Comparison of ENCODE assay signal across 11 cellular contexts in genomic region chr10:90960355-90960814, GRCh38. TPM values are rescaled to one million over a fixed set of nuclear protein-coding genes. Genes with fewer than 3 reads are reported as not detected.
DNase-seq lines count a peak whose midpoint lies in the region; ATAC-seq and TF ChIP-seq lines count a peak whose summit lies in the region.
"Had no signal": no experiment of that assay in that cellular context is flagged by ENCODE, and none has a peak within 500 bp of the region (broad histone marks: within the 10 kb centered on the region; RNA-seq: fewer than 3 reads in every experiment).

No MANE protein-coding gene starts in this region.

- ATAC-seq in activated CD8-positive, alpha-beta T cell treated with anti-CD3 and anti-CD28 coated beads for 36 hours, result peak; percentile 42
- no peak for ATAC-seq in activated CD8-positive, alpha-beta T cell treated with anti-CD3 and anti-CD28 coated beads, Interleukin-2, amount 10 ng/mL, durations not matched to agents 7 days and 5 days
- peak; percentile 62 for ATAC-seq in HG03280 (IDR thresholded peaks at IDR 0.05; ENCODE audit: unreplicated experiment)
- no peak for ATAC-seq in GM19328 (IDR thresholded peaks at IDR 0.05; ENCODE audit: unreplicated experiment)

- no peaks in the 10 kb centered on the region for H3K27me3 ChIP-seq in endodermal cell (ENCODE audit: control insufficient read depth, insufficient read depth, low read length, poor library complexity, severe bottlenecking)

- H3K9me3 Mint-ChIP-seq in activated CD8-positive, alpha-beta T cell treated with anti-CD3 and anti-CD28 coated beads for 36 hours, result no peaks in the 10 kb centered on the region
- no peaks in the 10 kb centered on the region for H3K9me3 Mint-ChIP-seq in activated CD8-positive, alpha-beta T cell treated with anti-CD3 and anti-CD28 coated beads, Interleukin-2, amount 10 ng/mL, durations not matched to agents 7 days and 5 days (ENCODE audit: insufficient read depth)
- no peaks in the 10 kb centered on the region for H3K9me3 Mint-ChIP-seq in endodermal cell
- H3K9me3 Mint-ChIP-seq: naive B cell had no signal

- no peaks in the 10 kb centered on the region for H3K9me3 ChIP-seq in endodermal cell (ENCODE audit: control insufficient read depth, low read length)

- DNase-seq in activated CD8-positive, alpha-beta T cell treated with anti-CD3 and anti-CD28 coated beads for 36 hours, result no peak
- DNase-seq in activated CD8-positive, alpha-beta T cell treated with anti-CD3 and anti-CD28 coated beads, Interleukin-2, amount 10 ng/mL, durations not matched to agents 7 days and 5 days, result no peak
- DNase-seq in smooth muscle cell of the brain vasculature (ENCODE audit: low read depth, low spot score) (peak; percentile 49), endodermal cell (no peak), SHP77 (lab: John Stamatoyannopoulos, UW) (no peak)
- DNase-seq: naive B cell had no signal

- H3K27ac ChIP-seq in cingulate gyrus (ENCODE audit: low read depth, low read length), result peak overlapping the region; percentile 20
- H3K27ac ChIP-seq in endodermal cell (ENCODE audit: low read depth, low read length), result no peak overlapping the region
- H3K27ac ChIP-seq: C4-2B had no signal

- TF ChIP-seq CTCF in activated CD8-positive, alpha-beta T cell treated with anti-CD3 and anti-CD28 coated beads for 36 hours (IDR thresholded peaks at IDR 0.05), result no peak
- no peak for TF ChIP-seq CTCF in endodermal cell (conservative IDR thresholded peaks at IDR 0.05)

- no peak overlapping the region for H3K9ac ChIP-seq in endodermal cell (ENCODE audit: extremely low read depth, low read length, poor library complexity, severe bottlenecking)

- H3K36me3 Mint-ChIP-seq in activated CD8-positive, alpha-beta T cell treated with anti-CD3 and anti-CD28 coated beads for 36 hours (ENCODE audit: low read depth), result no peaks in the 10 kb centered on the region
- no peaks in the 10 kb centered on the region for H3K36me3 Mint-ChIP-seq in activated CD8-positive, alpha-beta T cell treated with anti-CD3 and anti-CD28 coated beads, Interleukin-2, amount 10 ng/mL, durations not matched to agents 7 days and 5 days (ENCODE audit: low read depth)
- H3K36me3 Mint-ChIP-seq in endodermal cell (ENCODE audit: low read depth), result no peaks in the 10 kb centered on the region
- H3K36me3 Mint-ChIP-seq: naive B cell had no signal

- intact Hi-C loops in activated CD8-positive, alpha-beta T cell treated with anti-CD3 and anti-CD28 coated beads for 36 hours (cut with micrococcal nuclease), result no loop called here

- no peak overlapping the region for H3K4me3 Mint-ChIP-seq in activated CD8-positive, alpha-beta T cell treated with anti-CD3 and anti-CD28 coated beads for 36 hours
- no peak overlapping the region for H3K4me3 Mint-ChIP-seq in activated CD8-positive, alpha-beta T cell treated with anti-CD3 and anti-CD28 coated beads, Interleukin-2, amount 10 ng/mL, durations not matched to agents 7 days and 5 days
- no peak overlapping the region for H3K4me3 Mint-ChIP-seq in endodermal cell
- H3K4me3 Mint-ChIP-seq: naive B cell had no signal

- H3K4me1 Mint-ChIP-seq in activated CD8-positive, alpha-beta T cell treated with anti-CD3 and anti-CD28 coated beads for 36 hours (ENCODE audit: low read depth), result no peaks in the 10 kb centered on the region
- H3K4me1 Mint-ChIP-seq in activated CD8-positive, alpha-beta T cell treated with anti-CD3 and anti-CD28 coated beads, Interleukin-2, amount 10 ng/mL, durations not matched to agents 7 days and 5 days (ENCODE audit: low read depth), result no peaks in the 10 kb centered on the region
- peaks cover under 1% of the 10 kb centered on the region for H3K4me1 Mint-ChIP-seq in endodermal cell
- H3K4me1 Mint-ChIP-seq: naive B cell had no signal

- POLR2A ChIA-PET in activated CD8-positive, alpha-beta T cell treated with anti-CD3 and anti-CD28 coated beads for 36 hours (lab: Charles Lee), result interaction anchor here (0.8 kb wide), 1 partner anchor 99 kb away, joined by 3 read pairs; no protein-coding TSS in a partner anchor
- POLR2A ChIA-PET in activated CD8-positive, alpha-beta T cell treated with anti-CD3 and anti-CD28 coated beads, Interleukin-2, amount 10 ng/mL, durations not matched to agents 7 days and 5 days (lab: Charles Lee), result no interaction called here

- H3K27ac Mint-ChIP-seq in activated CD8-positive, alpha-beta T cell treated with anti-CD3 and anti-CD28 coated beads for 36 hours, result no peak overlapping the region
- no peak overlapping the region for H3K27ac Mint-ChIP-seq in activated CD8-positive, alpha-beta T cell treated with anti-CD3 and anti-CD28 coated beads, Interleukin-2, amount 10 ng/mL, durations not matched to agents 7 days and 5 days
- no peak overlapping the region for H3K27ac Mint-ChIP-seq in endodermal cell
- H3K27ac Mint-ChIP-seq: naive B cell had no signal

- CTCF ChIA-PET in activated CD8-positive, alpha-beta T cell treated with anti-CD3 and anti-CD28 coated beads for 36 hours (lab: Charles Lee), result interaction anchor here (1.2 kb wide), 1 partner anchor 49 kb away, joined by 6 read pairs; no protein-coding TSS in a partner anchor
- CTCF ChIA-PET in activated CD8-positive, alpha-beta T cell treated with anti-CD3 and anti-CD28 coated beads, Interleukin-2, amount 10 ng/mL, durations not matched to agents 7 days and 5 days (lab: Charles Lee), result interaction anchor here (1.2 kb wide), 1 partner anchor 49 kb away, joined by 3 read pairs; no protein-coding TSS in a partner anchor

- H3K36me3 ChIP-seq in endodermal cell (ENCODE audit: control insufficient read depth, insufficient read depth, low read length), result no peaks in the 10 kb centered on the region

- no peaks in the 10 kb centered on the region for H3K4me1 ChIP-seq in endodermal cell (ENCODE audit: control insufficient read depth, insufficient read depth, low read length)

- no peaks in the 10 kb centered on the region for H3K27me3 Mint-ChIP-seq in activated CD8-positive, alpha-beta T cell treated with anti-CD3 and anti-CD28 coated beads for 36 hours
- peaks cover 4% of the 10 kb centered on the region for H3K27me3 Mint-ChIP-seq in activated CD8-positive, alpha-beta T cell treated with anti-CD3 and anti-CD28 coated beads, Interleukin-2, amount 10 ng/mL, durations not matched to agents 7 days and 5 days (ENCODE audit: low read depth)
- H3K27me3 Mint-ChIP-seq in endodermal cell (ENCODE audit: insufficient read depth), result peaks cover 70% of the 10 kb centered on the region
- H3K27me3 Mint-ChIP-seq: naive B cell had no signal

- no peak overlapping the region for H3K4me3 ChIP-seq in endodermal cell (ENCODE audit: low read length)

RNA-seq across cellular contexts. Expression of gene ANKRD1, which starts 39.5 kb away (rescaled TPM):
- total RNA-seq in activated CD8-positive, alpha-beta T cell treated with anti-CD3 and anti-CD28 coated beads for 36 hours, result not detected
- total RNA-seq in activated CD8-positive, alpha-beta T cell treated with anti-CD3 and anti-CD28 coated beads, Interleukin-2, amount 10 ng/mL, durations not matched to agents 7 days and 5 days, result not detected
- 10 to 100 TPM; 19.6 to 42.6 TPM for total RNA-seq in endodermal cell
- 40.5 TPM for polyA plus RNA-seq in endodermal cell (2013, experiment 1 of 2)
- polyA plus RNA-seq in endodermal cell (2013, experiment 2 of 2), result 73.8 TPM
- total RNA-seq: T-helper 2 cell treated with Interferon-gamma antibody and Interleukin-4, amounts not matched to agents 100 ng/mL and 5 ng/mL, for 36 hours had no signal

Comparison
In these comparisons a context has a peak if more than half of its experiments do, and no peak if none do; other contexts are left out.
1. ATAC-seq: peak in activated CD8-positive, alpha-beta T cell treated with anti-CD3 and anti-CD28 coated beads for 36 hours (single experiment) and HG03280 (single experiment); none in activated CD8-positive, alpha-beta T cell treated with anti-CD3 and anti-CD28 coated beads, Interleukin-2, amount 10 ng/mL, durations not matched to agents 7 days and 5 days (single experiment) and GM19328 (single experiment).
2. RNA of gene ANKRD1, which starts 39.5 kb away (total RNA-seq): 19.6 to 42.6 TPM in endodermal cell; not detected in activated CD8-positive, alpha-beta T cell treated with anti-CD3 and anti-CD28 coated beads for 36 hours and not detected in activated CD8-positive, alpha-beta T cell treated with anti-CD3 and anti-CD28 coated beads, Interleukin-2, amount 10 ng/mL, durations not matched to agents 7 days and 5 days; every median in the first group is over 10 times any median in the second.